ENCODE assay signal across 9 cellular contexts in the genomic region with DNA sequence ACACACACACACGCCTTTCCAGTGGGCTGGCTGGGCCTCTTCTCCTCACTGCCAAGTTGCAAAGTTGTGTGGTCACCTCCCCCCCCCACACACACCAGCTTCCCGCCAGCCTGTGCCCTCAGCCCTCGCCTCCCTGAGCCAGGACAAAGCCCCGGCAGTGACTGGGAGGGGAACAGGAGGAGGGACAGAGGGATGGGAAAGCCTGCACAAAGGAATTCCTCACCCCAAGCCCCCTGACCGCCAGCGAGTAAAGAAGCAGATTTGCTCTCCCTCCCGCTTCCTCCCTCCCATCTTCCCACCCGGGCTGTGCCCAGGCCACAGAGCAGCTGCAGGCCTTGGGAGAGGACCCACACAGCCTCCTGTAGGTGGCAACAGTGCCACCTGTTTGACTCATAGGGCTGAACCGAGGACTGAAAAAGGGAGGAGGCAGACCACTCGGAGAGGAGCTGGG. TPM values are rescaled to one million over a fixed set of nuclear protein-coding genes. Genes with fewer than 3 reads are reported as not detected.
DNase-seq lines count a peak whose midpoint lies in the region; ATAC-seq and TF ChIP-seq lines count a peak whose summit lies in the region.
"Had no signal": no experiment of that assay in that cellular context is flagged by ENCODE, and none has a peak within 500 bp of the region (broad histone marks: within the 10 kb centered on the region; RNA-seq: fewer than 3 reads in every experiment).

A gene with protein sequence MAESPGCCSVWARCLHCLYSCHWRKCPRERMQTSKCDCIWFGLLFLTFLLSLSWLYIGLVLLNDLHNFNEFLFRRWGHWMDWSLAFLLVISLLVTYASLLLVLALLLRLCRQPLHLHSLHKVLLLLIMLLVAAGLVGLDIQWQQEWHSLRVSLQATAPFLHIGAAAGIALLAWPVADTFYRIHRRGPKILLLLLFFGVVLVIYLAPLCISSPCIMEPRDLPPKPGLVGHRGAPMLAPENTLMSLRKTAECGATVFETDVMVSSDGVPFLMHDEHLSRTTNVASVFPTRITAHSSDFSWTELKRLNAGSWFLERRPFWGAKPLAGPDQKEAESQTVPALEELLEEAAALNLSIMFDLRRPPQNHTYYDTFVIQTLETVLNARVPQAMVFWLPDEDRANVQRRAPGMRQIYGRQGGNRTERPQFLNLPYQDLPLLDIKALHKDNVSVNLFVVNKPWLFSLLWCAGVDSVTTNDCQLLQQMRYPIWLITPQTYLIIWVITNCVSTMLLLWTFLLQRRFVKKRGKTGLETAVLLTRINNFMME (plus strand): TSS at position 429 of the 451 bp plus-strand sequence. CDS start 1,671 bp downstream, outside the sequence.

- H3K4me2 ChIP-seq in DND-41 (ENCODE audit: insufficient read depth, low read length): no peak within 1 kb of the TSS

- no peaks in the 10 kb centered on the region for H4K20me1 ChIP-seq in DND-41 (ENCODE audit: insufficient read depth, low read length)

- H3K36me3 ChIP-seq in DND-41 (ENCODE audit: insufficient read depth, low read length): peaks cover 25% of the 10 kb centered on the region
- H3K36me3 ChIP-seq in brain microvascular endothelial cell (replicated peaks): no peaks in the 10 kb centered on the region
- H3K36me3 ChIP-seq in mucosa of descending colon (ENCODE audit: low read depth): no peaks in the 10 kb centered on the region

- no peaks in the 10 kb centered on the region for H3K27me3 ChIP-seq in DND-41 (ENCODE audit: insufficient read depth, low read length, poor library complexity)
- H3K27me3 ChIP-seq in brain microvascular endothelial cell (replicated peaks): no peaks in the 10 kb centered on the region

- peak; percentile 71 for ATAC-seq in DND-41 (ENCODE audit: insufficient read depth, low read depth)
- ATAC-seq in mucosa of descending colon: peak; percentile 86

- TF ChIP-seq CTCF in DND-41 (IDR thresholded peaks at IDR 0.05; ENCODE audit: borderline replicate concordance, extremely low read depth, low read length, poor library complexity, severe bottlenecking): peak; percentile 47
- peak; percentile 26 for TF ChIP-seq CTCF in brain microvascular endothelial cell (IDR thresholded peaks at IDR 0.05; ENCODE audit: low read depth, low read length, missing control alignments)
- no peak for TF ChIP-seq CTCF in mucosa of descending colon (IDR thresholded peaks at IDR 0.05)
- TF ChIP-seq CTCF in GM13977 (IDR thresholded peaks at IDR 0.05; ENCODE audit: extremely low read depth, insufficient read depth, missing control alignments): no peak

- in situ Hi-C loops in brain microvascular endothelial cell (cut with HindIII; ENCODE audit: low pct_ligation_motif_present, low sequenced_read_pairs): no loop called here
- in situ Hi-C loops in GM13977 (cut with MboI; ENCODE audit: low pct_unique_long_range_greater_than_20kb, low sequenced_read_pairs, unreplicated experiment): loop anchor here (25.0 kb wide), 1 partner anchor 236 kb away; a partner anchor contains a TSS

- H3K27ac ChIP-seq in DND-41 (ENCODE audit: low read length) (no peak within 1 kb of the TSS), brain microvascular endothelial cell (no peak within 1 kb of the TSS)

- DNase-seq in DND-41 (no peak), NCI-H2081 treated with DMSO at 0.1 percent for 48 hours (lab: John Stamatoyannopoulos, UW) (peak; percentile 2), brain microvascular endothelial cell (no peak), mucosa of descending colon (peak in 2 of 3 donors; percentile 47 to 64), NOMO-1 treated with dmso at 0.1 percent for 144 hours (lab: John Stamatoyannopoulos, UW; ENCODE audit: unreplicated experiment) (no peak), posterior vena cava (ENCODE audit: low spot score) (no peak), dedifferentiated amniotic fluid mesenchymal stem cell (ENCODE audit: extremely low spot score) (no peak), GM13977 (ENCODE audit: low spot score) (no peak)
- DNase-seq: occipital lobe had no signal

- intact Hi-C loops in mucosa of descending colon (cut with DNase I, micrococcal nuclease): no loop called here
- intact Hi-C loops in posterior vena cava (cut with DNase I): no loop called here

- H3K4me3 ChIP-seq in DND-41 (ENCODE audit: low read depth in 1 of 2, low read length in 2 of 2) (no peak within 1 kb of the TSS), brain microvascular endothelial cell (ENCODE audit: low read depth, low read length) (no peak within 1 kb of the TSS), mucosa of descending colon (no peak within 1 kb of the TSS)

- no peak within 1 kb of the TSS for H2AFZ ChIP-seq in DND-41 (ENCODE audit: low read depth, low read length)

- no peaks in the 10 kb centered on the region for H3K79me2 ChIP-seq in DND-41 (ENCODE audit: insufficient read depth, low read length)

- H3K4me1 ChIP-seq in DND-41 (ENCODE audit: insufficient read depth, low read length) (no peaks in the 10 kb centered on the region), mucosa of descending colon (ENCODE audit: low read depth) (no peaks in the 10 kb centered on the region)

- H3K9me3 ChIP-seq in DND-41 (ENCODE audit: insufficient read depth, low read length, severe bottlenecking) (no peaks in the 10 kb centered on the region), mucosa of descending colon (no peaks in the 10 kb centered on the region)

- no peak within 1 kb of the TSS for H3K9ac ChIP-seq in DND-41 (ENCODE audit: low read depth, low read length)

RNA-seq across cellular contexts. Expression of the gene that starts here (rescaled TPM):
- total RNA-seq in mucosa of descending colon (10 to 100 TPM in 2 of 3 donors, 1 to 10 TPM in 1; 9.0 to 28.5 (median 25.9) TPM), posterior vena cava (not detected)

Comparison
In these comparisons a context has a peak if more than half of its experiments do, and no peak if none do; other contexts are left out.
1. RNA of the gene that starts here (total RNA-seq): 9.0 to 28.5 TPM in mucosa of descending colon; not detected in posterior vena cava; every median in the first group is over 4 times any median in the second.
2. DNase-seq: peak in NCI-H2081 treated with DMSO at 0.1 percent for 48 hours (single experiment) and mucosa of descending colon (2 of 3); none in DND-41 (single experiment), brain microvascular endothelial cell (single experiment), NOMO-1 treated with dmso at 0.1 percent for 144 hours (single experiment), posterior vena cava (single experiment), dedifferentiated amniotic fluid mesenchymal stem cell (single experiment) and GM13977 (single experiment).
3. CTCF ChIP-seq: peak in DND-41 (single experiment) and brain microvascular endothelial cell (single experiment); none in mucosa of descending colon (single experiment) and GM13977 (single experiment).